In genomic region chr4:42637861-42638260, GRCh38 we compare ENCODE assay signal across 20 cellular contexts. TPM values are rescaled to one million over a fixed set of nuclear protein-coding genes. Genes with fewer than 3 reads are reported as not detected.
DNase-seq lines count a peak whose midpoint lies in the region; ATAC-seq, FAIRE-seq and TF ChIP-seq lines count a peak whose summit lies in the region.
"Had no signal": no experiment of that assay in that cellular context is flagged by ENCODE, and none has a peak within 500 bp of the region (broad histone marks: within the 10 kb centered on the region; RNA-seq: fewer than 3 reads in every experiment).

No MANE protein-coding gene starts in this region.

- peak; percentile 74 for FAIRE-seq in GM18507 (lab: Jason Lieb, UNC)
- FAIRE-seq: HTR-8/SVneo had no signal

- no peaks in the 10 kb centered on the region for H3K9me3 ChIP-seq in SU-DHL-6 (ENCODE audit: insufficient read depth, low read length)
- H3K9me3 ChIP-seq: right atrium auricular region, thoracic aorta had no signal

- H3K79me2 ChIP-seq in SU-DHL-6 (ENCODE audit: insufficient read depth, low read length): peaks cover 78% of the 10 kb centered on the region

- H3F3A ChIP-seq in SU-DHL-6 (ENCODE audit: insufficient read depth): peaks cover 14% of the 10 kb centered on the region

- H3K27ac ChIP-seq in SU-DHL-6 (ENCODE audit: low read depth, low read length): peak overlapping the region; percentile 77; the same call in 1 of the 2 replicates
- H3K27ac ChIP-seq: right atrium auricular region, thoracic aorta had no signal

- no peaks in the 10 kb centered on the region for H3K36me3 Mint-ChIP-seq in natural killer cell treated with Interleukin-12 subunit alpha and Interleukin-12 subunit beta and Interleukin-15 and Interleukin-18, amount 100 ng/mL, for 72 hours

- H3K4me3 ChIP-seq in SU-DHL-6 (ENCODE audit: insufficient read depth, low read length, poor library complexity, severe bottlenecking): no peak overlapping the region
- H3K4me3 ChIP-seq: right atrium auricular region, thoracic aorta had no signal

- no peaks in the 10 kb centered on the region for H3K27me3 Mint-ChIP-seq in natural killer cell treated with Interleukin-12 subunit alpha and Interleukin-12 subunit beta and Interleukin-15 and Interleukin-18, amount 100 ng/mL, for 72 hours

- no peaks in the 10 kb centered on the region for H4K20me1 ChIP-seq in SU-DHL-6 (ENCODE audit: low read depth, low read length)

- H3K4me3 Mint-ChIP-seq in natural killer cell treated with Interleukin-12 subunit alpha and Interleukin-12 subunit beta and Interleukin-15 and Interleukin-18, amount 100 ng/mL, for 72 hours: no peak overlapping the region
- H3K4me3 Mint-ChIP-seq: endodermal cell had no signal

- H3K4me1 Mint-ChIP-seq in natural killer cell treated with Interleukin-12 subunit alpha and Interleukin-12 subunit beta and Interleukin-15 and Interleukin-18, amount 100 ng/mL, for 72 hours (ENCODE audit: low read depth in 2 of 2): peaks cover 60 to 76% of the 10 kb centered on the region in 2 donors

- H3K27me3 ChIP-seq in SU-DHL-6 (ENCODE audit: low read length): no peaks in the 10 kb centered on the region
- H3K27me3 ChIP-seq: right atrium auricular region had no signal

- intact Hi-C loops in Right ventricle myocardium inferior (cut with DNase I): no loop called here

- no peaks in the 10 kb centered on the region for H3K9me3 Mint-ChIP-seq in natural killer cell treated with Interleukin-12 subunit alpha and Interleukin-12 subunit beta and Interleukin-15 and Interleukin-18, amount 100 ng/mL, for 72 hours
- H3K9me3 Mint-ChIP-seq: endodermal cell had no signal

- H3K9me2 ChIP-seq in SU-DHL-6 (replicated peaks; ENCODE audit: insufficient read depth, low read length): no peaks in the 10 kb centered on the region

- no peaks in the 10 kb centered on the region for H3K36me3 ChIP-seq in SU-DHL-6 (ENCODE audit: low read length)
- H3K36me3 ChIP-seq: right atrium auricular region, thoracic aorta had no signal

- DNase-seq in GM18507 (ENCODE audit: extremely low spot score, insufficient read length, low read depth) (no peak), Right ventricle myocardium inferior (ENCODE audit: missing footprints) (no peak)
- DNase-seq in natural killer cell treated with Interleukin-12 subunit alpha and Interleukin-12 subunit beta and Interleukin-15 and Interleukin-18, amount 100 ng/mL, for 72 hours (ENCODE audit: low spot score): no peak
- DNase-seq: activated CD4-positive, alpha-beta T cell treated with anti-CD3 and anti-CD28 coated beads, Interleukin-2, amount 50 U/mL, for 4 hours; activated naive CD4-positive, alpha-beta T cell treated with anti-CD3 and anti-CD28 coated beads, Interleukin-2, amount 50 U/mL, for 16 hours; activated T-cell treated with anti-CD3 and anti-CD28 coated beads for 4 hours; EL; endodermal cell; midbrain; NCI-H1105 treated with DMSO at 0.1 percent for 48 hours; NCI-H526 treated with DMSO at 0.1 percent for 48 hours; OCI-M1; SHP77 treated with DMSO at 0.1 percent for 48 hours had no signal

- H3K9ac ChIP-seq in SU-DHL-6 (ENCODE audit: low read length): no peak overlapping the region

- peak overlapping the region; percentile 27 to 87 for H3K27ac Mint-ChIP-seq in natural killer cell treated with Interleukin-12 subunit alpha and Interleukin-12 subunit beta and Interleukin-15 and Interleukin-18, amount 100 ng/mL, for 72 hours
- H3K27ac Mint-ChIP-seq: endodermal cell had no signal

- no peak overlapping the region for H2AFZ ChIP-seq in SU-DHL-6 (ENCODE audit: low read depth, low read length, severe bottlenecking)

- H3K4me2 ChIP-seq in SU-DHL-6 (ENCODE audit: low read depth, low read length, poor library complexity, severe bottlenecking): peak overlapping the region; percentile 59

- no peak for TF ChIP-seq CTCF in SU-DHL-6 (IDR thresholded peaks at IDR 0.05; ENCODE audit: insufficient read depth, low read length, poor library complexity, severe bottlenecking)

- ATAC-seq in HG02852 (IDR thresholded peaks at IDR 0.05; ENCODE audit: unreplicated experiment) (peak; percentile 19), HG03039 (IDR thresholded peaks at IDR 0.05; ENCODE audit: unreplicated experiment) (no peak), GM21381 (IDR thresholded peaks at IDR 0.05; ENCODE audit: unreplicated experiment) (no peak), Right ventricle myocardium inferior (no peak)
- ATAC-seq in natural killer cell treated with Interleukin-12 subunit alpha and Interleukin-12 subunit beta and Interleukin-15 and Interleukin-18, amount 100 ng/mL, for 72 hours: no peak

RNA-seq across cellular contexts. Expression of gene ATP8A1, which starts 19.0 kb away (rescaled TPM):
- 10 to 100 TPM; 20.5 to 52.9 TPM for total RNA-seq in natural killer cell treated with Interleukin-12 subunit alpha and Interleukin-12 subunit beta and Interleukin-15 and Interleukin-18, amount 100 ng/mL, for 72 hours
- total RNA-seq in Right ventricle myocardium inferior: 14.6 TPM
